Comparison of ENCODE assay signal across 1 cellular context in genomic region chr6:37101991-37102298, GRCh38.
TF ChIP-seq lines count a peak whose summit lies in the region.

No MANE protein-coding gene starts in this region.

TF ChIP-seq in GM23338, 12 proteins besides CTCF, POLR2A, EP300 and RAD21 (continued from another document):
- no peak for TF ChIP-seq ZNF462 (CRISPR knock-in tag; IDR thresholded peaks at IDR 0.05)
- no peak for TF ChIP-seq EZH2phosphoT487 (IDR thresholded peaks at IDR 0.05; ENCODE audit: unreplicated experiment)
